In the genomic region with DNA sequence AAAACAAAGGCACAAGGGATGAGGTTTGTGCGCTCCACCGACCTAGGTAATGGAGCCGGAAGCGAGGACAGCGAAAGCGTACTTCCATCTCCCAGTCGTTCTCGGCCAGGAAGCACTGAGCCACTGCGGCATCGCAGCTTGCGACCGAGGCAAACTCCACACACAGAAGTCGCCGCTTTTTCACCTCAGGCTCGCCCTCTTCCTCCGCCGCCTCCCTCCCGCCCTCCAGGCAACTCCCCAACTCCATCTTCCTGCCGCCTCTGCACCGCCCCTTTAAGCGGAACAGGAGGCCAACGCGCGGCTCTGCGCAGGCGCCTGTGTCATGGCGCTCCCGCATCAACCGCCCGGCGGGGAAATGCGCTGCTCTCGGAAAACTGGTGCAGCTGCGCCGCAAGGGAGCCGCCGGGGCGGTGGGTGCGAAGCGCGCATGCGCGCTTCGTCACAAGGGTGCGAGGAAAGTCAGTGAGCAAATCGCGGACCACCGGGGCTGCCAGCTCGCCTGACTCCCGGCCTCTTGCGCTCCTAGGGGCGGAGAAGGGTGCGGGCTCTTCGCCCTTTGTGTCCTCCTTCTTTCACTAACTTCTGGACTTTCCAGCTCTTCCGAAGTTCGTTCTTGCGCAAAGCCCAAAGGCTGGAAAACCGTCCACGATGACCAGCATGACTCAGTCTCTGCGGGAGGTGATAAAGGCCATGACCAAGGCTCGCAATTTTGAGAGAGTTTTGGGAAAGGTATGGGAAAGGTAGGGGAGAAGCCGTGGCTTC, we compare ENCODE assay signal across 1 cellular context.
TF ChIP-seq lines count a peak whose summit lies in the region.

Gene ACOT13, plus strand, starts transcription at position 462 of the 762 bp plus-strand sequence. Its CDS starts 187 bp downstream, at position 649.
A gene with protein sequence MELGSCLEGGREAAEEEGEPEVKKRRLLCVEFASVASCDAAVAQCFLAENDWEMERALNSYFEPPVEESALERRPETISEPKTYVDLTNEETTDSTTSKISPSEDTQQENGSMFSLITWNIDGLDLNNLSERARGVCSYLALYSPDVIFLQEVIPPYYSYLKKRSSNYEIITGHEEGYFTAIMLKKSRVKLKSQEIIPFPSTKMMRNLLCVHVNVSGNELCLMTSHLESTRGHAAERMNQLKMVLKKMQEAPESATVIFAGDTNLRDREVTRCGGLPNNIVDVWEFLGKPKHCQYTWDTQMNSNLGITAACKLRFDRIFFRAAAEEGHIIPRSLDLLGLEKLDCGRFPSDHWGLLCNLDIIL (minus strand): TSS at position 284 of the 762 bp plus-strand sequence. CDS start 37 bp downstream, at position 247.

TF ChIP-seq in HEK293, 187 proteins besides CTCF, POLR2A, EP300 and RAD21 (continued from another document and continues in another):
- no peak for TF ChIP-seq MYNN (tag by site-specific recombination; IDR thresholded peaks at IDR 0.05; ENCODE audit: borderline replicate concordance)
- TF ChIP-seq ZNF529 (tag by site-specific recombination; IDR thresholded peaks at IDR 0.05; ENCODE audit: insufficient replicate concordance), result no peak
- TF ChIP-seq ZNF580 (tag by site-specific recombination; IDR thresholded peaks at IDR 0.05), result peak; percentile 35; the same call in 1 of the 2 replicates
- TF ChIP-seq ZBTB48 (tag by site-specific recombination; IDR thresholded peaks at IDR 0.05), result peak; percentile 80
- TF ChIP-seq ZNF155 (tag by site-specific recombination; IDR thresholded peaks at IDR 0.05), result no peak
- peak; percentile 67; the same call in 1 of the 2 replicates for TF ChIP-seq ZNF76 (tag by site-specific recombination; IDR thresholded peaks at IDR 0.05; ENCODE audit: borderline replicate concordance, low read depth)
- no peak for TF ChIP-seq SETDB1 (IDR thresholded peaks at IDR 0.05; ENCODE audit: insufficient read length, low read length)
- TF ChIP-seq ZNF394 (tag by site-specific recombination; IDR thresholded peaks at IDR 0.05; ENCODE audit: borderline replicate concordance), result peak; percentile 75; the same call in 1 of the 2 replicates
- no peak for TF ChIP-seq ZNF292 (tag by site-specific recombination; IDR thresholded peaks at IDR 0.05; ENCODE audit: borderline replicate concordance, low read depth)
- peak; percentile 40; the same call in 1 of the 2 replicates for TF ChIP-seq ZNF133 (tag by site-specific recombination; IDR thresholded peaks at IDR 0.05)
- TF ChIP-seq ZSCAN5A (tag by site-specific recombination; IDR thresholded peaks at IDR 0.05), result 0 out of 2 replicates have a peak, but pooled peaks have one; percentile 56
- peak; percentile 32; the same call in 1 of the 2 replicates for TF ChIP-seq ZNF677 (tag by site-specific recombination; IDR thresholded peaks at IDR 0.05)
- peak; percentile 66; the same call in 1 of the 2 replicates for TF ChIP-seq KLF1 (tag by site-specific recombination; IDR thresholded peaks at IDR 0.05)
- TF ChIP-seq ZNF555 (tag by site-specific recombination; conservative IDR thresholded peaks at IDR 0.05), result no peak
- no peak for TF ChIP-seq PRDM2 (tag by site-specific recombination; IDR thresholded peaks at IDR 0.05; ENCODE audit: borderline replicate concordance)
- peak; percentile 48; the same call in 1 of the 2 replicates for TF ChIP-seq ZNF341 (tag by site-specific recombination; IDR thresholded peaks at IDR 0.05; ENCODE audit: low read depth)
- TF ChIP-seq, protein P1, sequence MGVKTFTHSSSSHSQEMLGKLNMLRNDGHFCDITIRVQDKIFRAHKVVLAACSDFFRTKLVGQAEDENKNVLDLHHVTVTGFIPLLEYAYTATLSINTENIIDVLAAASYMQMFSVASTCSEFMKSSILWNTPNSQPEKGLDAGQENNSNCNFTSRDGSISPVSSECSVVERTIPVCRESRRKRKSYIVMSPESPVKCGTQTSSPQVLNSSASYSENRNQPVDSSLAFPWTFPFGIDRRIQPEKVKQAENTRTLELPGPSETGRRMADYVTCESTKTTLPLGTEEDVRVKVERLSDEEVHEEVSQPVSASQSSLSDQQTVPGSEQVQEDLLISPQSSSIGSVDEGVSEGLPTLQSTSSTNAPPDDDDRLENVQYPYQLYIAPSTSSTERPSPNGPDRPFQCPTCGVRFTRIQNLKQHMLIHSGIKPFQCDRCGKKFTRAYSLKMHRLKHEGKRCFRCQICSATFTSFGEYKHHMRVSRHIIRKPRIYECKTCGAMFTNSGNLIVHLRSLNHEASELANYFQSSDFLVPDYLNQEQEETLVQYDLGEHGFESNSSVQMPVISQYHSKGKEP (tag by site-specific recombination; IDR thresholded peaks at IDR 0.05), result peak; percentile 85; the same call in 1 of the 2 replicates
- 0 out of 2 replicates have a peak, but pooled peaks have one; percentile 29 for TF ChIP-seq FEZF1 (tag by site-specific recombination; IDR thresholded peaks at IDR 0.05)
- peak; percentile 79; the same call in 1 of the 2 replicates for TF ChIP-seq ZNF391 (tag by site-specific recombination; IDR thresholded peaks at IDR 0.05; ENCODE audit: borderline replicate concordance, low read depth)
- peak; percentile 57; the same call in 1 of the 2 replicates for TF ChIP-seq HOXC10 (CRISPR knock-in tag; IDR thresholded peaks at IDR 0.05)
- TF ChIP-seq ZNF248 (tag by site-specific recombination; IDR thresholded peaks at IDR 0.05), result no peak
- TF ChIP-seq ZFP37 (tag by site-specific recombination; IDR thresholded peaks at IDR 0.05), result peak; percentile 57; the same call in 1 of the 2 replicates
- TF ChIP-seq, protein P2, sequence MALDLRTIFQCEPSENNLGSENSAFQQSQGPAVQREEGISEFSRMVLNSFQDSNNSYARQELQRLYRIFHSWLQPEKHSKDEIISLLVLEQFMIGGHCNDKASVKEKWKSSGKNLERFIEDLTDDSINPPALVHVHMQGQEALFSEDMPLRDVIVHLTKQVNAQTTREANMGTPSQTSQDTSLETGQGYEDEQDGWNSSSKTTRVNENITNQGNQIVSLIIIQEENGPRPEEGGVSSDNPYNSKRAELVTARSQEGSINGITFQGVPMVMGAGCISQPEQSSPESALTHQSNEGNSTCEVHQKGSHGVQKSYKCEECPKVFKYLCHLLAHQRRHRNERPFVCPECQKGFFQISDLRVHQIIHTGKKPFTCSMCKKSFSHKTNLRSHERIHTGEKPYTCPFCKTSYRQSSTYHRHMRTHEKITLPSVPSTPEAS (tag by site-specific recombination; IDR thresholded peaks at IDR 0.05), result peak; percentile 40; the same call in 1 of the 2 replicates
- TF ChIP-seq ZBTB8A (tag by site-specific recombination; IDR thresholded peaks at IDR 0.05), result peak; percentile 33; the same call in 1 of the 2 replicates
- 0 out of 2 replicates have a peak, but pooled peaks have one; percentile 19 for TF ChIP-seq ZNF792 (tag by site-specific recombination; IDR thresholded peaks at IDR 0.05)
- peak; percentile 55; the same call in 1 of the 2 replicates for TF ChIP-seq BCL11B (tag by site-specific recombination; IDR thresholded peaks at IDR 0.05; ENCODE audit: low read depth)
- TF ChIP-seq ZFP3 (tag by site-specific recombination; IDR thresholded peaks at IDR 0.05; ENCODE audit: low read depth), result no peak
- TF ChIP-seq ZNF24 (tag by site-specific recombination; IDR thresholded peaks at IDR 0.05), result peak; percentile 58; the same call in 1 of the 2 replicates
- TF ChIP-seq, protein P3, sequence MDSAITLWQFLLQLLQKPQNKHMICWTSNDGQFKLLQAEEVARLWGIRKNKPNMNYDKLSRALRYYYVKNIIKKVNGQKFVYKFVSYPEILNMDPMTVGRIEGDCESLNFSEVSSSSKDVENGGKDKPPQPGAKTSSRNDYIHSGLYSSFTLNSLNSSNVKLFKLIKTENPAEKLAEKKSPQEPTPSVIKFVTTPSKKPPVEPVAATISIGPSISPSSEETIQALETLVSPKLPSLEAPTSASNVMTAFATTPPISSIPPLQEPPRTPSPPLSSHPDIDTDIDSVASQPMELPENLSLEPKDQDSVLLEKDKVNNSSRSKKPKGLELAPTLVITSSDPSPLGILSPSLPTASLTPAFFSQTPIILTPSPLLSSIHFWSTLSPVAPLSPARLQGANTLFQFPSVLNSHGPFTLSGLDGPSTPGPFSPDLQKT (IDR thresholded peaks at IDR 0.05; ENCODE audit: borderline replicate concordance, low read depth, low read length), result no peak
- no peak for TF ChIP-seq TSHZ1 (tag by site-specific recombination; IDR thresholded peaks at IDR 0.05; ENCODE audit: borderline replicate concordance)
- TF ChIP-seq SP7 (tag by site-specific recombination; IDR thresholded peaks at IDR 0.05), result peak; percentile 80
- peak; percentile 59; the same call in 1 of the 2 replicates for TF ChIP-seq YY2 (tag by site-specific recombination; IDR thresholded peaks at IDR 0.05)
- TF ChIP-seq, protein P4, sequence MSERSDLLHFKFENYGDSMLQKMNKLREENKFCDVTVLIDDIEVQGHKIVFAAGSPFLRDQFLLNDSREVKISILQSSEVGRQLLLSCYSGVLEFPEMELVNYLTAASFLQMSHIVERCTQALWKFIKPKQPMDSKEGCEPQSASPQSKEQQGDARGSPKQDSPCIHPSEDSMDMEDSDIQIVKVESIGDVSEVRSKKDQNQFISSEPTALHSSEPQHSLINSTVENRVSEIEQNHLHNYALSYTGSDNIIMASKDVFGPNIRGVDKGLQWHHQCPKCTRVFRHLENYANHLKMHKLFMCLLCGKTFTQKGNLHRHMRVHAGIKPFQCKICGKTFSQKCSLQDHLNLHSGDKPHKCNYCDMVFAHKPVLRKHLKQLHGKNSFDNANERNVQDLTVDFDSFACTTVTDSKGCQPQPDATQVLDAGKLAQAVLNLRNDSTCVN (tag by site-specific recombination; optimal IDR thresholded peaks at IDR 0.05), result peak; percentile 82
- peak; percentile 90 for TF ChIP-seq ZNF366 (tag by site-specific recombination; conservative IDR thresholded peaks at IDR 0.05)
